Comparison of ENCODE assay signal across 1 cellular context in the genomic region with DNA sequence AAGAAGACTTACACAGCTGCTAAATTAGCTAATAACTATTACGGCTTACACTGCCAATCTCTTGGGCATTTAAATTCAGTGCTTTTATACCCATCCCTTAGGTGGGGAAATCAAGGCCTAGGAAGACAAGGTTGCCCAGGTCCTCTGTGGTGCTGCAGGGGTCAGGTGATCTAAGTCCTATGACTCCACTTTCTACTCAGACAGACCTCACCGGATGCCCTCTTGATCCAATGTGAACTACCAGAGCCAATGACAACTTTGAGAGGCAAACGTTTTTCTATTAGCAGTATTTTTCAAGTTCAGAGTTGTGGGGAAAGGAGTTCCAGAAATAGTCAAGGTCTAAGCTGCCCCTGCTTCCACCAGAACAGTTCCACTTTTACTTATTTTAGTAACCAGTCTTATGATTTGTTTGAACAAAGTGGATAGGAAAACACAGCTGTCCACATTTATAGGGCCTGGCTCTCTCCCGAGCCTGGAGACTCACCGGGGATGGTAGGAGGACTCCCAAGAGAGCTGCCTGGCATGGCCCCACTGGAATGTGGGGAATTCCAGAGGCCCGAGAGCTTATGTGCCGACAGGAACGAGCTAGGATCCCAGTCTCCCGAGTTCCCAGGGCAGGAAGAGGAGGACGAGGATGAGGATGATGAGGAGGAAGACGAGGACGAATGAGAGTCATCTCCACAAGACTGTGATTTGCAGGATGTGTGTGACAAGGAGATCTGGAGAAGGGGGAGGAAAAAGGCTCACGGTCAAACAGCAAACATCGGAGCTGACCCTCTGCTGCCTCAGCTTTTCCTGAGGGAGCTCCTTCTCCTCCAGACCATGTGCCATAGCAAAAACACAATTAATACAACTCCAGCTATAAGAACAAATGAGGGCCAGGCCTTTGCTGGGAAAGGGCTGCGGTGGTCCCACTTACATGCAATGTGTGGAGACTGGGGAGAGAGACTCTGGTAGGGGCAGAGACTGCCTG.
TF ChIP-seq lines count a peak whose summit lies in the region.

No MANE protein-coding gene starts in this region.

TF ChIP-seq in GM23338, 12 proteins besides CTCF, POLR2A, EP300 and RAD21 (continued from another document):
- TF ChIP-seq, protein P1, sequence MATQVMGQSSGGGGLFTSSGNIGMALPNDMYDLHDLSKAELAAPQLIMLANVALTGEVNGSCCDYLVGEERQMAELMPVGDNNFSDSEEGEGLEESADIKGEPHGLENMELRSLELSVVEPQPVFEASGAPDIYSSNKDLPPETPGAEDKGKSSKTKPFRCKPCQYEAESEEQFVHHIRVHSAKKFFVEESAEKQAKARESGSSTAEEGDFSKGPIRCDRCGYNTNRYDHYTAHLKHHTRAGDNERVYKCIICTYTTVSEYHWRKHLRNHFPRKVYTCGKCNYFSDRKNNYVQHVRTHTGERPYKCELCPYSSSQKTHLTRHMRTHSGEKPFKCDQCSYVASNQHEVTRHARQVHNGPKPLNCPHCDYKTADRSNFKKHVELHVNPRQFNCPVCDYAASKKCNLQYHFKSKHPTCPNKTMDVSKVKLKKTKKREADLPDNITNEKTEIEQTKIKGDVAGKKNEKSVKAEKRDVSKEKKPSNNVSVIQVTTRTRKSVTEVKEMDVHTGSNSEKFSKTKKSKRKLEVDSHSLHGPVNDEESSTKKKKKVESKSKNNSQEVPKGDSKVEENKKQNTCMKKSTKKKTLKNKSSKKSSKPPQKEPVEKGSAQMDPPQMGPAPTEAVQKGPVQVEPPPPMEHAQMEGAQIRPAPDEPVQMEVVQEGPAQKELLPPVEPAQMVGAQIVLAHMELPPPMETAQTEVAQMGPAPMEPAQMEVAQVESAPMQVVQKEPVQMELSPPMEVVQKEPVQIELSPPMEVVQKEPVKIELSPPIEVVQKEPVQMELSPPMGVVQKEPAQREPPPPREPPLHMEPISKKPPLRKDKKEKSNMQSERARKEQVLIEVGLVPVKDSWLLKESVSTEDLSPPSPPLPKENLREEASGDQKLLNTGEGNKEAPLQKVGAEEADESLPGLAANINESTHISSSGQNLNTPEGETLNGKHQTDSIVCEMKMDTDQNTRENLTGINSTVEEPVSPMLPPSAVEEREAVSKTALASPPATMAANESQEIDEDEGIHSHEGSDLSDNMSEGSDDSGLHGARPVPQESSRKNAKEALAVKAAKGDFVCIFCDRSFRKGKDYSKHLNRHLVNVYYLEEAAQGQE (IDR thresholded peaks at IDR 0.05; ENCODE audit: unreplicated experiment), result no peak
- TF ChIP-seq CREB1 (CRISPR knock-in tag; IDR thresholded peaks at IDR 0.05; ENCODE audit: low read depth) (no peak), NANOG (IDR thresholded peaks at IDR 0.05; ENCODE audit: borderline replicate concordance) (no peak)
- TF ChIP-seq, protein P2, sequence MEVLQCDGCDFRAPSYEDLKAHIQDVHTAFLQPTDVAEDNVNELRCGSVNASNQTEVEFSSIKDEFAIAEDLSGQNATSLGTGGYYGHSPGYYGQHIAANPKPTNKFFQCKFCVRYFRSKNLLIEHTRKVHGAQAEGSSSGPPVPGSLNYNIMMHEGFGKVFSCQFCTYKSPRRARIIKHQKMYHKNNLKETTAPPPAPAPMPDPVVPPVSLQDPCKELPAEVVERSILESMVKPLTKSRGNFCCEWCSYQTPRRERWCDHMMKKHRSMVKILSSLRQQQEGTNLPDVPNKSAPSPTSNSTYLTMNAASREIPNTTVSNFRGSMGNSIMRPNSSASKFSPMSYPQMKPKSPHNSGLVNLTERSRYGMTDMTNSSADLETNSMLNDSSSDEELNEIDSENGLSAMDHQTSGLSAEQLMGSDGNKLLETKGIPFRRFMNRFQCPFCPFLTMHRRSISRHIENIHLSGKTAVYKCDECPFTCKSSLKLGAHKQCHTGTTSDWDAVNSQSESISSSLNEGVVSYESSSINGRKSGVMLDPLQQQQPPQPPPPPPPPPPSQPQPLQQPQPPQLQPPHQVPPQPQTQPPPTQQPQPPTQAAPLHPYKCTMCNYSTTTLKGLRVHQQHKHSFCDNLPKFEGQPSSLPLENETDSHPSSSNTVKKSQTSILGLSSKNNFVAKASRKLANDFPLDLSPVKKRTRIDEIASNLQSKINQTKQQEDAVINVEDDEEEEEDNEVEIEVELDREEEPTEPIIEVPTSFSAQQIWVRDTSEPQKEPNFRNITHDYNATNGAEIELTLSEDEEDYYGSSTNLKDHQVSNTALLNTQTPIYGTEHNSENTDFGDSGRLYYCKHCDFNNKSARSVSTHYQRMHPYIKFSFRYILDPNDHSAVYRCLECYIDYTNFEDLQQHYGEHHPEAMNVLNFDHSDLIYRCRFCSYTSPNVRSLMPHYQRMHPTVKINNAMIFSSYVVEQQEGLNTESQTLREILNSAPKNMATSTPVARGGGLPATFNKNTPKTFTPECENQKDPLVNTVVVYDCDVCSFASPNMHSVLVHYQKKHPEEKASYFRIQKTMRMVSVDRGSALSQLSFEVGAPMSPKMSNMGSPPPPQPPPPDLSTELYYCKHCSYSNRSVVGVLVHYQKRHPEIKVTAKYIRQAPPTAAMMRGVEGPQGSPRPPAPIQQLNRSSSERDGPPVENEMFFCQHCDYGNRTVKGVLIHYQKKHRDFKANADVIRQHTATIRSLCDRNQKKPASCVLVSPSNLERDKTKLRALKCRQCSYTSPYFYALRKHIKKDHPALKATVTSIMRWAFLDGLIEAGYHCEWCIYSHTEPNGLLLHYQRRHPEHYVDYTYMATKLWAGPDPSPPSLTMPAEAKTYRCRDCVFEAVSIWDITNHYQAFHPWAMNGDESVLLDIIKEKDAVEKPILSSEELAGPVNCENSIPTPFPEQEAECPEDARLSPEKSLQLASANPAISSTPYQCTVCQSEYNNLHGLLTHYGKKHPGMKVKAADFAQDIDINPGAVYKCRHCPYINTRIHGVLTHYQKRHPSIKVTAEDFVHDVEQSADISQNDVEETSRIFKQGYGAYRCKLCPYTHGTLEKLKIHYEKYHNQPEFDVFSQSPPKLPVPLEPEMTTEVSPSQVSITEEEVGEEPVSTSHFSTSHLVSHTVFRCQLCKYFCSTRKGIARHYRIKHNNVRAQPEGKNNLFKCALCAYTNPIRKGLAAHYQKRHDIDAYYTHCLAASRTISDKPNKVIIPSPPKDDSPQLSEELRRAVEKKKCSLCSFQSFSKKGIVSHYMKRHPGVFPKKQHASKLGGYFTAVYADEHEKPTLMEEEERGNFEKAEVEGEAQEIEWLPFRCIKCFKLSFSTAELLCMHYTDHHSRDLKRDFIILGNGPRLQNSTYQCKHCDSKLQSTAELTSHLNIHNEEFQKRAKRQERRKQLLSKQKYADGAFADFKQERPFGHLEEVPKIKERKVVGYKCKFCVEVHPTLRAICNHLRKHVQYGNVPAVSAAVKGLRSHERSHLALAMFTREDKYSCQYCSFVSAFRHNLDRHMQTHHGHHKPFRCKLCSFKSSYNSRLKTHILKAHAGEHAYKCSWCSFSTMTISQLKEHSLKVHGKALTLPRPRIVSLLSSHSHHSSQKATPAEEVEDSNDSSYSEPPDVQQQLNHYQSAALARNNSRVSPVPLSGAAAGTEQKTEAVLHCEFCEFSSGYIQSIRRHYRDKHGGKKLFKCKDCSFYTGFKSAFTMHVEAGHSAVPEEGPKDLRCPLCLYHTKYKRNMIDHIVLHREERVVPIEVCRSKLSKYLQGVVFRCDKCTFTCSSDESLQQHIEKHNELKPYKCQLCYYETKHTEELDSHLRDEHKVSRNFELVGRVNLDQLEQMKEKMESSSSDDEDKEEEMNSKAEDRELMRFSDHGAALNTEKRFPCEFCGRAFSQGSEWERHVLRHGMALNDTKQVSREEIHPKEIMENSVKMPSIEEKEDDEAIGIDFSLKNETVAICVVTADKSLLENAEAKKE (CRISPR knock-in tag; IDR thresholded peaks at IDR 0.05), result no peak
